ENCODE assay signal across 27 cellular contexts in the genomic region with DNA sequence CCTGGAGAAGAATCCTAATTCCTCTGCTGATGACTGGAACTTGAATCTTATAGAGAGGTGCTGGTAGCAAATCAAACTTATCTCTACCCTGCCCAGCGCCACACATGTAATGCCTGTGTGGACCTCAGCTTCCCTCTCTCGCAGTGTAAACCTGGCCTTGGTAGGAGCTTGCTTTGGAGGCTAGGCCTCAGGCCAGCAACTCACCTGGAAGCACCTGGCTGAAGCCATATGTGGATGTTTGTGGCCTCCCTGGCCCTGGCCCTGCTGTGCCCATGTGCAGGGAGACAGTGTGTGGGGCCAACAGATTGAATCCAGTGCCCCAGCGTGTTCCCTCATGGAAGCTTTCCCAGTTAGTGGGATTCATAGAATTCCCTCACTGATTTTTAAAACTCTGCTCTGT.
"Had no signal": no experiment of that assay in that cellular context is flagged by ENCODE, and none has a peak within 500 bp of the region (broad histone marks: within the 10 kb centered on the region; RNA-seq: fewer than 3 reads in every experiment).

No MANE protein-coding gene starts in this region.

- H3K27me3 ChIP-seq: ovary, right lobe of liver, sigmoid colon, stomach, thyroid gland, tibial nerve, upper lobe of right lung, uterus had no signal

- H3K9me3 Mint-ChIP-seq: naive B cell; naive thymus-derived CD8-positive, alpha-beta T cell; nephron progenitor cell; neural crest cell; stimulated activated effector memory CD8-positive, alpha-beta T cell treated with anti-CD3 and anti-CD28 coated beads, Interleukin-12 subunit alpha, Interleukin-12 subunit beta, amount 100 ng/mL, for 72 hours; stimulated activated naive B cell treated with anti-CD40 and anti-IgM and Interleukin-4, amounts not matched to agents 10 μg/mL and 1 μg/mL and 100 μg/mL, for 72 hours; stimulated activated naive CD8-positive, alpha-beta T cell treated with anti-CD3 and anti-CD28 coated beads, Interleukin-15, Interleukin-2, amounts not matched to agents 100 ng/mL and 50 ng/mL, for 24 hours; type B pancreatic cell had no signal

- H3K36me3 Mint-ChIP-seq: naive thymus-derived CD8-positive, alpha-beta T cell; stimulated activated effector memory CD8-positive, alpha-beta T cell treated with anti-CD3 and anti-CD28 coated beads, Interleukin-12 subunit alpha, Interleukin-12 subunit beta, amount 100 ng/mL, for 72 hours; type B pancreatic cell had no signal

- H3K27me3 Mint-ChIP-seq: naive B cell; naive thymus-derived CD8-positive, alpha-beta T cell; stimulated activated naive B cell treated with anti-CD40 and anti-IgM and Interleukin-4, amounts not matched to agents 10 μg/mL and 1 μg/mL and 100 μg/mL, for 72 hours; stimulated activated naive CD8-positive, alpha-beta T cell treated with anti-CD3 and anti-CD28 coated beads, Interleukin-15, Interleukin-2, amounts not matched to agents 100 ng/mL and 50 ng/mL, for 24 hours; type B pancreatic cell had no signal

- ATAC-seq: naive thymus-derived CD8-positive, alpha-beta T cell; right cardiac atrium; right lobe of liver; stimulated activated effector memory CD8-positive, alpha-beta T cell treated with anti-CD3 and anti-CD28 coated beads, Interleukin-12 subunit alpha, Interleukin-12 subunit beta, amount 100 ng/mL, for 72 hours; stimulated activated naive B cell treated with anti-CD40 and anti-IgM and Interleukin-4, amounts not matched to agents 10 μg/mL and 1 μg/mL and 100 μg/mL, for 72 hours; upper lobe of right lung had no signal

- DNase-seq: naive B cell; naive thymus-derived CD8-positive, alpha-beta T cell; nephron progenitor cell; occipital lobe; ovary; retina; right cardiac atrium; sigmoid colon; small intestine; stimulated activated CD4-positive, alpha-beta T cell treated with anti-CD3 and anti-CD28 coated beads, Interleukin-15, amount 100 ng/mL, for 24 hours; stimulated activated CD4-positive, alpha-beta T cell treated with anti-CD3 and anti-CD28 coated beads, Interleukin-2, amount 100 ng/mL, for 24 hours; stimulated activated CD4-positive, alpha-beta T cell treated with anti-CD3 and anti-CD28 coated beads, Interleukin-2, amount 100 ng/mL, for 48 hours; stimulated activated CD4-positive, alpha-beta T cell treated with anti-CD3 and anti-CD28 coated beads, Interleukin-4, amount 100 ng/mL, for 24 hours; stimulated activated naive B cell treated with anti-CD40 and anti-IgM and Interleukin-4, amounts not matched to agents 10 μg/mL and 1 μg/mL and 100 μg/mL, for 72 hours; stimulated activated naive CD4-positive, alpha-beta T cell treated with Interleukin-2 at 50 U/mL for 16 hours; stomach; thyroid gland; upper lobe of right lung; uterus had no signal

- H3K36me3 ChIP-seq: ovary, prostate gland, right lobe of liver, upper lobe of right lung, uterus had no signal

- H3K4me1 Mint-ChIP-seq: neural crest cell; stimulated activated effector memory CD8-positive, alpha-beta T cell treated with anti-CD3 and anti-CD28 coated beads, Interleukin-12 subunit alpha, Interleukin-12 subunit beta, amount 100 ng/mL, for 72 hours had no signal

- FAIRE-seq: small intestine had no signal

- H3K27ac ChIP-seq: ovary, prostate gland, right lobe of liver, sigmoid colon, stomach, thoracic aorta, thyroid gland, tibial nerve, upper lobe of right lung, uterus had no signal

- H3K9me3 ChIP-seq: ovary, prostate gland, right lobe of liver, sigmoid colon, stomach, thoracic aorta, thyroid gland, tibial nerve, upper lobe of right lung, uterus had no signal

- H3K4me3 Mint-ChIP-seq: naive B cell; naive thymus-derived CD8-positive, alpha-beta T cell; nephron progenitor cell; neural crest cell; stimulated activated effector memory CD8-positive, alpha-beta T cell treated with anti-CD3 and anti-CD28 coated beads, Interleukin-12 subunit alpha, Interleukin-12 subunit beta, amount 100 ng/mL, for 72 hours; stimulated activated naive B cell treated with anti-CD40 and anti-IgM and Interleukin-4, amounts not matched to agents 10 μg/mL and 1 μg/mL and 100 μg/mL, for 72 hours; stimulated activated naive CD8-positive, alpha-beta T cell treated with anti-CD3 and anti-CD28 coated beads, Interleukin-15, Interleukin-2, amounts not matched to agents 100 ng/mL and 50 ng/mL, for 24 hours; type B pancreatic cell had no signal

- H3K4me1 ChIP-seq: prostate gland, sigmoid colon, stomach, thyroid gland, tibial nerve, upper lobe of right lung, uterus had no signal

- H3K27ac Mint-ChIP-seq: naive B cell; nephron progenitor cell; stimulated activated effector memory CD8-positive, alpha-beta T cell treated with anti-CD3 and anti-CD28 coated beads, Interleukin-12 subunit alpha, Interleukin-12 subunit beta, amount 100 ng/mL, for 72 hours; stimulated activated naive B cell treated with anti-CD40 and anti-IgM and Interleukin-4, amounts not matched to agents 10 μg/mL and 1 μg/mL and 100 μg/mL, for 72 hours; stimulated activated naive CD8-positive, alpha-beta T cell treated with anti-CD3 and anti-CD28 coated beads, Interleukin-15, Interleukin-2, amounts not matched to agents 100 ng/mL and 50 ng/mL, for 24 hours; type B pancreatic cell had no signal

- H3K4me3 ChIP-seq: ovary, prostate gland, right lobe of liver, sigmoid colon, stomach, thoracic aorta, thyroid gland, tibial nerve, upper lobe of right lung, uterus had no signal
